14 cellular contexts compared by ENCODE assay signal in the genomic region with DNA sequence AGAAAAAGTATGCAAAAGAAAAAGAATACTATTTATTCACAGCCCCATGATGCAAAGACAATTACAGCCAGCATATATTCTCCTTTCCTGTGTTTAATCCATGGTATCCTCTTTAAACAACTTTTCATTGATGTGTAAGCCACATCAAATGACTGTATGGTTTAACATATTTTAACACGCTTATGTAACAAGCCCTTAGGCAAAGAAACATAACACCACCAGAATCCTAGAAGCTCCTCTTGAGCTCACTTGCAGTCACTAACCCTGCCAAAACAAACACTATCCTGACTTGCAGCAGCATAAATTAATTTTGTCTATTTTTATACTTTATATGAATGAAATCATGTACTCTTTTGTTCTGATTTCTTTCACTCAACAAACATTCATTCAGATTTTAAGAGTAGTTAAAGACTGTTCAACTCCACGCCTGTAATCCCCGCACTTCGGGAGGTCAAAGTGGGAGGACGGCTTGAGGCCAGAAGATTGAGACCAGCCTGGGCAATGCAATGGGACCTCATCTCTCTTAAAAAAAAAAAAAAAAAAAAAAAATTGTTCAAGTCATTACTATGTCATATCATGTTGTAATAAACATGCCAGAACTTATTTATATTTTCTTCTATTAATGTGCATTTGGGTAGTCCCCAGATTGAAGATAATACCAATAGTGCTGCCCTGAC.
A peak's percentile ranks its signal among the peaks of the same experiment; 100 is the strongest.
DNase-seq lines count a peak whose midpoint lies in the region; TF ChIP-seq lines count a peak whose summit lies in the region.
"Had no signal": no experiment of that assay in that cellular context is flagged by ENCODE, and none has a peak within 500 bp of the region (broad histone marks: within the 10 kb centered on the region; RNA-seq: fewer than 3 reads in every experiment).

No MANE protein-coding gene starts in this region.

- peaks cover 0 to 3% of the 10 kb centered on the region in 2 donors for H3K4me1 ChIP-seq in neuronal stem cell (ENCODE audit: control insufficient read depth in 2 of 2, insufficient read depth in 1 of 2, low read depth in 1 of 2, low read length in 2 of 2)
- H3K4me1 ChIP-seq: ascending aorta, BE2C had no signal

- no peak overlapping the region for H2BK15ac ChIP-seq in neuronal stem cell (ENCODE audit: low read length)

- H3K4me3 ChIP-seq in AG09309 (ENCODE audit: control insufficient read depth, low read depth, low read length) (no peak overlapping the region), choroid plexus epithelial cell (ENCODE audit: low read depth, low read length) (no peak overlapping the region), neuronal stem cell (ENCODE audit: low read length in 2 of 2) (no peak overlapping the region)
- H3K4me3 ChIP-seq: ascending aorta, GM12878 had no signal

- H3K36me3 ChIP-seq in neuronal stem cell (replicated peaks in 1 of 2; ENCODE audit: control insufficient read depth in 2 of 2, insufficient read depth in 2 of 2, low read length in 2 of 2), result peaks cover 0 to 9% of the 10 kb centered on the region in 2 donors

- peaks cover 3% of the 10 kb centered on the region for H3K4me1 Mint-ChIP-seq in T-helper 2 cell treated with Interferon-gamma antibody and Interleukin-4, amounts not matched to agents 5 μg/mL and 100 μg/mL, for 36 hours (ENCODE audit: low read depth)
- H3K4me1 Mint-ChIP-seq: memory B cell had no signal

- H3K18ac ChIP-seq in neuronal stem cell (ENCODE audit: low read length), result no peak overlapping the region

- H3K79me1 ChIP-seq in neuronal stem cell (ENCODE audit: low read depth, low read length), result no peaks in the 10 kb centered on the region

- H4K8ac ChIP-seq in neuronal stem cell (ENCODE audit: low read depth, low read length), result no peak overlapping the region

- TF ChIP-seq CTCF in AG09309 (IDR thresholded peaks at IDR 0.05; ENCODE audit: control insufficient read depth, insufficient read depth, low read depth, low read length, missing control alignments), result no peak
- no peak for TF ChIP-seq CTCF in choroid plexus epithelial cell (conservative IDR thresholded peaks at IDR 0.05; ENCODE audit: low read depth, low read length)

- H2BK5ac ChIP-seq in neuronal stem cell (ENCODE audit: low read length), result no peak overlapping the region

- H3K4ac ChIP-seq in neuronal stem cell (ENCODE audit: low read length), result no peak overlapping the region

- H3K4me2 ChIP-seq in neuronal stem cell (ENCODE audit: insufficient read depth, low read length, poor library complexity, severe bottlenecking), result no peak overlapping the region

- no CpG with 5 or more reads among the region's 5 CpGs for WGBS in neuronal stem cell (ENCODE audit: extremely low coverage in 2 of 2, insufficient read length in 2 of 2, insufficient replicate concordance in 1 of 2), 2 donors

- no peak overlapping the region for H3K23ac ChIP-seq in neuronal stem cell (ENCODE audit: low read depth, low read length, poor library complexity)

- H3K36me3 Mint-ChIP-seq in T-helper 2 cell treated with Interferon-gamma antibody and Interleukin-4, amounts not matched to agents 5 μg/mL and 100 μg/mL, for 36 hours (ENCODE audit: low read depth), result peaks cover 12% of the 10 kb centered on the region

- no peak overlapping the region for H3K9ac ChIP-seq in neuronal stem cell (ENCODE audit: low read depth, low read length, poor library complexity)

- no peak overlapping the region for H2BK120ac ChIP-seq in neuronal stem cell (ENCODE audit: low read depth, low read length)

- no peaks in the 10 kb centered on the region for H3K27me3 Mint-ChIP-seq in T-helper 2 cell treated with Interferon-gamma antibody and Interleukin-4, amounts not matched to agents 5 μg/mL and 100 μg/mL, for 36 hours (ENCODE audit: low read depth)
- H3K27me3 Mint-ChIP-seq: activated CD8-positive, alpha-beta memory T cell treated with anti-CD3 and anti-CD28 coated beads, Interleukin-2, amount 10 ng/mL, durations not matched to agents 7 days and 5 days; memory B cell had no signal

- no peaks in the 10 kb centered on the region for H3K27me3 ChIP-seq in neuronal stem cell (ENCODE audit: control insufficient read depth in 3 of 3, insufficient read depth in 3 of 3, low read depth in 1 of 3, low read length in 3 of 3)
- H3K27me3 ChIP-seq: ascending aorta, BE2C had no signal

- no peak overlapping the region for H3K14ac ChIP-seq in neuronal stem cell (ENCODE audit: low read length)

- DNase-seq in AG09309 (ENCODE audit: low read depth) (peak; percentile 62), HPDE6-E6E7 (ENCODE audit: extremely low spot score) (peak; percentile 14), NCI-H510A (lab: John Stamatoyannopoulos, UW) (peak; percentile 52), choroid plexus epithelial cell (ENCODE audit: low read depth) (peak; percentile 78), hippocampal formation (lab: John Stamatoyannopoulos, UW) (no peak), CD1c-positive myeloid dendritic cell (ENCODE audit: extremely low spot score) (no peak), neuronal stem cell (ENCODE audit: low spot score) (no peak)
- no peak for DNase-seq in T-helper 2 cell treated with Interferon-gamma antibody and Interleukin-4, amounts not matched to agents 5 μg/mL and 100 μg/mL, for 36 hours (ENCODE audit: low spot score)
- DNase-seq: activated CD8-positive, alpha-beta memory T cell treated with anti-CD3 and anti-CD28 coated beads, Interleukin-2, amount 10 ng/mL, durations not matched to agents 7 days and 5 days; BE2C; retina had no signal

- no peaks in the 10 kb centered on the region for H3K9me3 Mint-ChIP-seq in T-helper 2 cell treated with Interferon-gamma antibody and Interleukin-4, amounts not matched to agents 5 μg/mL and 100 μg/mL, for 36 hours
- H3K9me3 Mint-ChIP-seq: memory B cell had no signal

- no peaks in the 10 kb centered on the region for H3K9me3 ChIP-seq in neuronal stem cell (replicated peaks in 1 of 2; ENCODE audit: control insufficient read depth in 2 of 2, insufficient read depth in 1 of 2, low read depth in 1 of 2, low read length in 2 of 2)
- H3K9me3 ChIP-seq: ascending aorta, BE2C had no signal

- H3K27ac ChIP-seq in neuronal stem cell (replicated peaks; ENCODE audit: low read length), result no peak overlapping the region
- H3K27ac ChIP-seq: ascending aorta had no signal

- no peak overlapping the region for H4K91ac ChIP-seq in neuronal stem cell (ENCODE audit: low read depth, low read length, poor library complexity)

- no peak overlapping the region for H3K4me3 Mint-ChIP-seq in T-helper 2 cell treated with Interferon-gamma antibody and Interleukin-4, amounts not matched to agents 5 μg/mL and 100 μg/mL, for 36 hours
- H3K4me3 Mint-ChIP-seq: activated CD8-positive, alpha-beta memory T cell treated with anti-CD3 and anti-CD28 coated beads, Interleukin-2, amount 10 ng/mL, durations not matched to agents 7 days and 5 days; memory B cell had no signal

- no peak overlapping the region for H2AK5ac ChIP-seq in neuronal stem cell (ENCODE audit: low read depth, low read length)

- H2BK12ac ChIP-seq in neuronal stem cell (ENCODE audit: low read length), result no peak overlapping the region

- no peak overlapping the region for H2AFZ ChIP-seq in neuronal stem cell (ENCODE audit: low read length)

- H3K27ac Mint-ChIP-seq in T-helper 2 cell treated with Interferon-gamma antibody and Interleukin-4, amounts not matched to agents 5 μg/mL and 100 μg/mL, for 36 hours, result no peak overlapping the region
- H3K27ac Mint-ChIP-seq: activated CD8-positive, alpha-beta memory T cell treated with anti-CD3 and anti-CD28 coated beads, Interleukin-2, amount 10 ng/mL, durations not matched to agents 7 days and 5 days; memory B cell had no signal

Comparison
In these comparisons a context has a peak if more than half of its experiments do, and no peak if none do; other contexts are left out.
1. DNase-seq: peak in AG09309 (single experiment), HPDE6-E6E7 (single experiment), NCI-H510A (single experiment) and choroid plexus epithelial cell (single experiment); none in hippocampal formation (0 of 2), T-helper 2 cell treated with Interferon-gamma antibody and Interleukin-4, amounts not matched to agents 5 μg/mL and 100 μg/mL, for 36 hours (single experiment), CD1c-positive myeloid dendritic cell (single experiment) and neuronal stem cell (single experiment).